Comparison of ENCODE assay signal across 18 cellular contexts in the genomic region with DNA sequence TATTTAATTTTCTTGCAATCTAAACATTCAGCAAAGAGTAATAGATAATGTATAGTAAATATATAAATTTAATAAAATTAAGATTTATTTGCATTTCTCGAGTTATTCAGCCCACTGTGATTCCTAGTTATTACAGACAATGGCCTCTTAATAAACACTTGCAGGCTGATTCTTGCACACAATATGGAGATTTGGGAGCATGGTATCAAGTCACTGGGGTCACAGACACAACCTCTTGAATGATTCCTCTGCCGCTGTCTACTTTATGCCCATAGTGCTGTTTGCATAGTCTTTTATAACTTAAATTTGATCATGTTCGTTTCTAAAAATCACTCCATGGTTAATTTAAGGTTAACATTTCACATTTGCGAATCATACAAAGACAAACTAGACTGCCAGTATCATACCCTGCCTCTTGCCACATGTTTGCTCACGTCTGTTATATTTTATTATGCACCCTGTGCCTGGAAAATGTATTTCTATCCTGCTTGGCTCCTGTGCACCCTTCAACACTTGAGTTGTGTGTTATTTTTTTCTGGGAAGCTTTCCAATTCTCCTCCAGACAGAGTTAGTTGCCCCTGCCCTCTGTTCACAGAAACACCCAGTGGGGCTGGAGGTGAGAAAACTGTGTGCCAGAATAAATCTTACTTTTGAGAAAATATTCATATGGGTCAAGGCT.
DNase-seq lines count a peak whose midpoint lies in the region; ATAC-seq, FAIRE-seq and TF ChIP-seq lines count a peak whose summit lies in the region.
"Had no signal": no experiment of that assay in that cellular context is flagged by ENCODE, and none has a peak within 500 bp of the region (broad histone marks: within the 10 kb centered on the region; RNA-seq: fewer than 3 reads in every experiment).

No MANE protein-coding gene starts in this region.

- H4K20me1 ChIP-seq in MM.1S (ENCODE audit: insufficient read depth, low read length), result no peaks in the 10 kb centered on the region

- no peaks in the 10 kb centered on the region for H3K4me1 Mint-ChIP-seq in effector memory CD8-positive, alpha-beta T cell (ENCODE audit: low read depth in 2 of 2)
- H3K4me1 Mint-ChIP-seq: CD4-positive, alpha-beta memory T cell had no signal

- no peaks in the 10 kb centered on the region for H3K4me1 ChIP-seq in A549
- no peaks in the 10 kb centered on the region for H3K4me1 ChIP-seq in heart left ventricle
- no peaks in the 10 kb centered on the region for H3K4me1 ChIP-seq in MM.1S (ENCODE audit: low read length)
- H3K4me1 ChIP-seq: BE2C had no signal

- CTCF ChIA-PET in A549 (lab: Yijun Ruan, JAX), result no interaction called here

- peaks cover 5 to 6% of the 10 kb centered on the region in 2 donors for H3K9me3 Mint-ChIP-seq in effector memory CD8-positive, alpha-beta T cell

- in situ Hi-C loops in brain microvascular endothelial cell (cut with HindIII; ENCODE audit: low pct_ligation_motif_present, low sequenced_read_pairs), result no loop called here

- no peaks in the 10 kb centered on the region for H3K36me3 ChIP-seq in brain microvascular endothelial cell (replicated peaks)
- H3K36me3 ChIP-seq in heart left ventricle, result no peaks in the 10 kb centered on the region
- H3K36me3 ChIP-seq in MM.1S (replicated peaks; ENCODE audit: insufficient read depth, low read length), result no peaks in the 10 kb centered on the region
- H3K36me3 ChIP-seq: BE2C had no signal

- H3K27ac Mint-ChIP-seq in effector memory CD8-positive, alpha-beta T cell, result no peak overlapping the region
- H3K27ac Mint-ChIP-seq: CD4-positive, alpha-beta memory T cell had no signal

- H2AFZ ChIP-seq in MM.1S (ENCODE audit: low read length), result no peak overlapping the region
- H2AFZ ChIP-seq: GM23248 had no signal

- intact Hi-C loops in heart left ventricle (cut with DNase I), result no loop called here

- ATAC-seq in A549 (no peak), heart left ventricle (peak; percentile 96 to 97 (median 97))
- ATAC-seq in effector memory CD8-positive, alpha-beta T cell (replicated peaks), result no peak
- ATAC-seq: K562 had no signal

- no peaks in the 10 kb centered on the region for H3K79me2 ChIP-seq in MM.1S (ENCODE audit: low read length)

- DNase-seq in A549 (ENCODE audit: low read depth in 1 of 2, low spot score in 1 of 2) (peak in 1 of 2 experiments; percentile 11), NCI-H1105 treated with DMSO at 0.1 percent for 48 hours (lab: John Stamatoyannopoulos, UW) (peak; percentile 50), brain microvascular endothelial cell (peak; percentile 23), heart left ventricle (peak in 2 of 5 donors; percentile 6 to 26), MM.1S (no peak), NCI-H345 treated with DMSO at 0.1 percent for 48 hours (lab: John Stamatoyannopoulos, UW; ENCODE audit: unreplicated experiment) (no peak), DMS153 (lab: John Stamatoyannopoulos, UW) (no peak)
- DNase-seq in effector memory CD8-positive, alpha-beta T cell, result no peak
- DNase-seq: BE2C; CD4-positive, alpha-beta memory T cell; GF-D8; GM23248; NCI-H1048; NCI-H187; NCI-H2171; NCI-H524 had no signal

- H3K27me3 ChIP-seq in brain microvascular endothelial cell (replicated peaks) (no peaks in the 10 kb centered on the region), heart left ventricle (no peaks in the 10 kb centered on the region), MM.1S (replicated peaks; ENCODE audit: insufficient read depth, low read length) (no peaks in the 10 kb centered on the region)
- H3K27me3 ChIP-seq: BE2C had no signal

- H3K4me3 Mint-ChIP-seq in effector memory CD8-positive, alpha-beta T cell, result no peak overlapping the region
- H3K4me3 Mint-ChIP-seq: CD4-positive, alpha-beta memory T cell had no signal

- H3K27ac ChIP-seq in A549, result no peak overlapping the region
- H3K27ac ChIP-seq in brain microvascular endothelial cell, result peak overlapping the region; percentile 34
- peak overlapping the region in 3 of 12 donors; percentile 28 to 51 (median 35) for H3K27ac ChIP-seq in heart left ventricle
- H3K27ac ChIP-seq in MM.1S (ENCODE audit: low read length), result no peak overlapping the region
- H3K27ac ChIP-seq: GM23248, HL-60 had no signal

- POLR2A ChIA-PET in A549 (lab: Yijun Ruan, JAX), result no interaction called here

- no peak for TF ChIP-seq RAD21 in A549 (conservative IDR thresholded peaks at IDR 0.05 in 1 of 2, IDR thresholded peaks at IDR 0.05 in 1 of 2)

- FAIRE-seq in A549 (lab: Jason Lieb, UNC), result no peak
- FAIRE-seq: K562 had no signal

- H3K9me3 ChIP-seq in A549, result no peaks in the 10 kb centered on the region
- H3K9me3 ChIP-seq in heart left ventricle, result peaks cover 0 to 11% (median 0%) of the 10 kb centered on the region in 12 donors
- no peaks in the 10 kb centered on the region for H3K9me3 ChIP-seq in MM.1S (replicated peaks; ENCODE audit: insufficient read depth, low read length)
- H3K9me3 ChIP-seq: BE2C had no signal

- TF ChIP-seq POLR2A in A549 (IDR thresholded peaks at IDR 0.05; ENCODE audit: low read length) (no peak), heart left ventricle (IDR thresholded peaks at IDR 0.05) (no peak)

- H3K9ac ChIP-seq in MM.1S (ENCODE audit: low read length), result no peak overlapping the region
- H3K9ac ChIP-seq: GM23248 had no signal

- peak overlapping the region; percentile 19; the same call in 1 of the 3 replicates for H3K4me2 ChIP-seq in A549
- H3K4me2 ChIP-seq in MM.1S (ENCODE audit: low read depth, low read length), result no peak overlapping the region

- WGBS in A549 (ENCODE audit: missing lambda C conversion rate), result 14% methylated on average over 5 of the region's 5 CpGs
- WGBS in heart left ventricle, 4 donors, result 43 to 54% (median 45%) methylated on average over 5 of the region's 5 CpGs

- no peak for TF ChIP-seq EP300 in A549 (IDR thresholded peaks at IDR 0.05)

- H3F3A ChIP-seq in MM.1S (ENCODE audit: insufficient read depth, low read length), result no peaks in the 10 kb centered on the region

- no peaks in the 10 kb centered on the region for H3K9me2 ChIP-seq in MM.1S (replicated peaks; ENCODE audit: insufficient read depth, low read length)

- TF ChIP-seq CTCF in A549 (IDR thresholded peaks at IDR 0.05) (no peak), brain microvascular endothelial cell (IDR thresholded peaks at IDR 0.05; ENCODE audit: low read depth, low read length, missing control alignments) (no peak), heart left ventricle (IDR thresholded peaks at IDR 0.05) (no peak), MM.1S (IDR thresholded peaks at IDR 0.05; ENCODE audit: low read length) (no peak)

- H3K27me3 Mint-ChIP-seq in effector memory CD8-positive, alpha-beta T cell, result no peaks in the 10 kb centered on the region
- H3K27me3 Mint-ChIP-seq: CD4-positive, alpha-beta memory T cell had no signal

- no peak overlapping the region for H3K4me3 ChIP-seq in A549
- no peak overlapping the region for H3K4me3 ChIP-seq in brain microvascular endothelial cell (ENCODE audit: low read depth, low read length)
- H3K4me3 ChIP-seq in heart left ventricle, result no peak overlapping the region
- H3K4me3 ChIP-seq in MM.1S (ENCODE audit: low read length), result no peak overlapping the region
- H3K4me3 ChIP-seq: GM23248, K562 had no signal

- H3K36me3 Mint-ChIP-seq in effector memory CD8-positive, alpha-beta T cell (ENCODE audit: insufficient read depth), result no peaks in the 10 kb centered on the region
- H3K36me3 Mint-ChIP-seq: CD4-positive, alpha-beta memory T cell had no signal

TF ChIP-seq in A549, 52 proteins besides CTCF, POLR2A, EP300 and RAD21 (continues in another document):
- TF ChIP-seq EHMT2 (IDR thresholded peaks at IDR 0.05; ENCODE audit: low read depth) (no peak), JUNB (IDR thresholded peaks at IDR 0.05) (no peak), CHD4 (IDR thresholded peaks at IDR 0.05; ENCODE audit: borderline replicate concordance) (no peak), TP53 (CRISPR knock-in tag; IDR thresholded peaks at IDR 0.05) (no peak), FOSB (CRISPR knock-in tag; IDR thresholded peaks at IDR 0.05) (no peak), SREBF2 (IDR thresholded peaks at IDR 0.05) (no peak)
- TF ChIP-seq, protein P1, sequence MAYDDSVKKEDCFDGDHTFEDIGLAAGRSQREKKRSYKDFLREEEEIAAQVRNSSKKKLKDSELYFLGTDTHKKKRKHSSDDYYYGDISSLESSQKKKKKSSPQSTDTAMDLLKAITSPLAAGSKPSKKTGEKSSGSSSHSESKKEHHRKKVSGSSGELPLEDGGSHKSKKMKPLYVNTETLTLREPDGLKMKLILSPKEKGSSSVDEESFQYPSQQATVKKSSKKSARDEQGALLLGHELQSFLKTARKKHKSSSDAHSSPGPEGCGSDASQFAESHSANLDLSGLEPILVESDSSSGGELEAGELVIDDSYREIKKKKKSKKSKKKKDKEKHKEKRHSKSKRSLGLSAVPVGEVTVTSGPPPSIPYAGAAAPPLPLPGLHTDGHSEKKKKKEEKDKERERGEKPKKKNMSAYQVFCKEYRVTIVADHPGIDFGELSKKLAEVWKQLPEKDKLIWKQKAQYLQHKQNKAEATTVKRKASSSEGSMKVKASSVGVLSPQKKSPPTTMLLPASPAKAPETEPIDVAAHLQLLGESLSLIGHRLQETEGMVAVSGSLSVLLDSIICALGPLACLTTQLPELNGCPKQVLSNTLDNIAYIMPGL (CRISPR knock-in tag; IDR thresholded peaks at IDR 0.05; ENCODE audit: borderline replicate concordance), result no peak
- TF ChIP-seq, protein P2, sequence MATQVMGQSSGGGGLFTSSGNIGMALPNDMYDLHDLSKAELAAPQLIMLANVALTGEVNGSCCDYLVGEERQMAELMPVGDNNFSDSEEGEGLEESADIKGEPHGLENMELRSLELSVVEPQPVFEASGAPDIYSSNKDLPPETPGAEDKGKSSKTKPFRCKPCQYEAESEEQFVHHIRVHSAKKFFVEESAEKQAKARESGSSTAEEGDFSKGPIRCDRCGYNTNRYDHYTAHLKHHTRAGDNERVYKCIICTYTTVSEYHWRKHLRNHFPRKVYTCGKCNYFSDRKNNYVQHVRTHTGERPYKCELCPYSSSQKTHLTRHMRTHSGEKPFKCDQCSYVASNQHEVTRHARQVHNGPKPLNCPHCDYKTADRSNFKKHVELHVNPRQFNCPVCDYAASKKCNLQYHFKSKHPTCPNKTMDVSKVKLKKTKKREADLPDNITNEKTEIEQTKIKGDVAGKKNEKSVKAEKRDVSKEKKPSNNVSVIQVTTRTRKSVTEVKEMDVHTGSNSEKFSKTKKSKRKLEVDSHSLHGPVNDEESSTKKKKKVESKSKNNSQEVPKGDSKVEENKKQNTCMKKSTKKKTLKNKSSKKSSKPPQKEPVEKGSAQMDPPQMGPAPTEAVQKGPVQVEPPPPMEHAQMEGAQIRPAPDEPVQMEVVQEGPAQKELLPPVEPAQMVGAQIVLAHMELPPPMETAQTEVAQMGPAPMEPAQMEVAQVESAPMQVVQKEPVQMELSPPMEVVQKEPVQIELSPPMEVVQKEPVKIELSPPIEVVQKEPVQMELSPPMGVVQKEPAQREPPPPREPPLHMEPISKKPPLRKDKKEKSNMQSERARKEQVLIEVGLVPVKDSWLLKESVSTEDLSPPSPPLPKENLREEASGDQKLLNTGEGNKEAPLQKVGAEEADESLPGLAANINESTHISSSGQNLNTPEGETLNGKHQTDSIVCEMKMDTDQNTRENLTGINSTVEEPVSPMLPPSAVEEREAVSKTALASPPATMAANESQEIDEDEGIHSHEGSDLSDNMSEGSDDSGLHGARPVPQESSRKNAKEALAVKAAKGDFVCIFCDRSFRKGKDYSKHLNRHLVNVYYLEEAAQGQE (IDR thresholded peaks at IDR 0.05), result no peak

Comparison
In these comparisons a context has a peak if more than half of its experiments do, and no peak if none do; other contexts are left out.
1. ATAC-seq: peak in heart left ventricle (4 of 4); none in A549 (0 of 2) and effector memory CD8-positive, alpha-beta T cell (single experiment).
2. DNase-seq: peak in NCI-H1105 treated with DMSO at 0.1 percent for 48 hours (single experiment) and brain microvascular endothelial cell (single experiment); none in effector memory CD8-positive, alpha-beta T cell (0 of 3), MM.1S (single experiment), NCI-H345 treated with DMSO at 0.1 percent for 48 hours (single experiment) and DMS153 (single experiment).